Comparison of ENCODE assay signal across 1 cellular context in genomic region chr20:41617931-41618806, GRCh38.
TF ChIP-seq lines count a peak whose summit lies in the region.

Gene CHD6, minus strand, starts transcription at chr20:41618377. Its CDS starts 67,040 bp downstream, at chr20:41551337.

TF ChIP-seq in HEK293, 187 proteins besides CTCF, POLR2A, EP300 and RAD21 (continued from another document):
- TF ChIP-seq ZNF148 (tag by site-specific recombination; IDR thresholded peaks at IDR 0.05; ENCODE audit: borderline replicate concordance): no peak
- TF ChIP-seq GLI2 (tag by site-specific recombination; IDR thresholded peaks at IDR 0.05; ENCODE audit: borderline replicate concordance, low read depth): no peak
- no peak for TF ChIP-seq ZNF132 (tag by site-specific recombination; IDR thresholded peaks at IDR 0.05; ENCODE audit: borderline replicate concordance)
- no peak for TF ChIP-seq ZBTB20 (tag by site-specific recombination; IDR thresholded peaks at IDR 0.05)
- no peak for TF ChIP-seq ZNF302 (tag by site-specific recombination; IDR thresholded peaks at IDR 0.05; ENCODE audit: low read depth)
- TF ChIP-seq OSR2 (tag by site-specific recombination; IDR thresholded peaks at IDR 0.05): peak; percentile 86
- peak; percentile 94 for TF ChIP-seq ZNF335 (tag by site-specific recombination; conservative IDR thresholded peaks at IDR 0.05)
- TF ChIP-seq, protein P1, sequence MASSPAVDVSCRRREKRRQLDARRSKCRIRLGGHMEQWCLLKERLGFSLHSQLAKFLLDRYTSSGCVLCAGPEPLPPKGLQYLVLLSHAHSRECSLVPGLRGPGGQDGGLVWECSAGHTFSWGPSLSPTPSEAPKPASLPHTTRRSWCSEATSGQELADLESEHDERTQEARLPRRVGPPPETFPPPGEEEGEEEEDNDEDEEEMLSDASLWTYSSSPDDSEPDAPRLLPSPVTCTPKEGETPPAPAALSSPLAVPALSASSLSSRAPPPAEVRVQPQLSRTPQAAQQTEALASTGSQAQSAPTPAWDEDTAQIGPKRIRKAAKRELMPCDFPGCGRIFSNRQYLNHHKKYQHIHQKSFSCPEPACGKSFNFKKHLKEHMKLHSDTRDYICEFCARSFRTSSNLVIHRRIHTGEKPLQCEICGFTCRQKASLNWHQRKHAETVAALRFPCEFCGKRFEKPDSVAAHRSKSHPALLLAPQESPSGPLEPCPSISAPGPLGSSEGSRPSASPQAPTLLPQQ (tag by site-specific recombination; IDR thresholded peaks at IDR 0.05): no peak
- TF ChIP-seq ZFP37 (tag by site-specific recombination; IDR thresholded peaks at IDR 0.05): no peak
- no peak for TF ChIP-seq ZNF560 (tag by site-specific recombination; IDR thresholded peaks at IDR 0.05; ENCODE audit: borderline replicate concordance)
- TF ChIP-seq MEIS1 (CRISPR knock-in tag; IDR thresholded peaks at IDR 0.05; ENCODE audit: borderline replicate concordance): no peak
- TF ChIP-seq ZNF26 (tag by site-specific recombination; IDR thresholded peaks at IDR 0.05): no peak
- TF ChIP-seq ZNF501 (tag by site-specific recombination; IDR thresholded peaks at IDR 0.05): no peak
- 0 out of 2 replicates have a peak, but pooled peaks have one; percentile 27 for TF ChIP-seq REPIN1 (tag by site-specific recombination; IDR thresholded peaks at IDR 0.05; ENCODE audit: low read depth)
- TF ChIP-seq ZNF76 (tag by site-specific recombination; IDR thresholded peaks at IDR 0.05; ENCODE audit: borderline replicate concordance, low read depth): no peak
- TF ChIP-seq ZNF184 (tag by site-specific recombination; IDR thresholded peaks at IDR 0.05): no peak
- no peak for TF ChIP-seq ZNF510 (tag by site-specific recombination; IDR thresholded peaks at IDR 0.05; ENCODE audit: insufficient replicate concordance)
- TF ChIP-seq ZNF114 (tag by site-specific recombination; IDR thresholded peaks at IDR 0.05): no peak
- TF ChIP-seq ZNF529 (tag by site-specific recombination; IDR thresholded peaks at IDR 0.05; ENCODE audit: insufficient replicate concordance): no peak
